In genomic region chrX:129597905-129598304, GRCh38 we compare ENCODE assay signal across 34 cellular contexts. TPM values are rescaled to one million over a fixed set of nuclear protein-coding genes. Genes with fewer than 3 reads are reported as not detected.
"Had no signal": no experiment of that assay in that cellular context is flagged by ENCODE, and none has a peak within 500 bp of the region (broad histone marks: within the 10 kb centered on the region; RNA-seq: fewer than 3 reads in every experiment).

No MANE protein-coding gene starts in this region.

- H3K27me3 ChIP-seq: adrenal gland, body of pancreas, brain microvascular endothelial cell had no signal

- H3K4me3 Mint-ChIP-seq: activated B cell treated with CpG ODN at 0.5 μM for 24 hours; activated CD4-positive, alpha-beta memory T cell treated with anti-CD3 and anti-CD28 coated beads for 36 hours; activated CD4-positive, alpha-beta T cell treated with anti-CD3 and anti-CD28 coated beads, Interleukin-2, amount 10 ng/mL, durations not matched to agents 24 days and 14 days; activated CD8-positive, alpha-beta T cell treated with anti-CD3 and anti-CD28 coated beads for 36 hours; activated naive CD4-positive, alpha-beta T cell treated with anti-CD3 and anti-CD28 coated beads for 36 hours; activated naive CD8-positive, alpha-beta T cell treated with anti-CD3 and anti-CD28 coated beads for 36 hours; activated T-cell treated with anti-CD3 and anti-CD28 coated beads, Interleukin-2, amount 50 U/mL, for 4 hours; activated T-cell treated with anti-CD3 and anti-CD28 coated beads, Interleukin-2, amount 50 U/mL, for 72 hours; activated T-helper 1 cell treated with anti-CD3 and anti-CD28 coated beads, Interleukin-12 subunit alpha, Interleukin-12 subunit beta, Interleukin-2, Interleukin-4 antibody, amounts not matched to agents 30 ng/mL and 10 ng/mL and 1 ng/mL, durations not matched to agents 14 hours and 24 hours and 36 hours; activated T-helper 17 cell treated with anti-CD3 and anti-CD28 coated beads, Interleukin-2, amount 50 U/mL, for 72 hours; T-helper 1 cell treated with Interleukin-12 subunit alpha and Interleukin-12 subunit beta and Interleukin-4 antibody, amounts not matched to agents 30 μg/mL and 1 μg/mL, for 36 hours; T-helper 2 cell treated with Interferon-gamma antibody and Interleukin-4, amounts not matched to agents 5 μg/mL and 100 μg/mL, for 36 hours had no signal

- H3K4me1 ChIP-seq: adrenal gland, body of pancreas, breast epithelium had no signal

- DNase-seq: activated B cell treated with CpG ODN at 0.5 μM for 24 hours; activated CD4-positive, alpha-beta memory T cell treated with anti-CD3 and anti-CD28 coated beads for 36 hours; activated CD4-positive, alpha-beta T cell treated with anti-CD3 and anti-CD28 coated beads for 4 hours; activated CD4-positive, alpha-beta T cell treated with anti-CD3 and anti-CD28 coated beads, Interleukin-2, amount 10 ng/mL, durations not matched to agents 24 days and 14 days; activated CD4-positive, alpha-beta T cell treated with anti-CD3 and anti-CD28 coated beads, Interleukin-2, amount 50 U/mL, for 1 hour; activated CD4-positive, alpha-beta T cell treated with anti-CD3 and anti-CD28 coated beads, Interleukin-2, amount 50 U/mL, for 4 hours; activated CD4-positive, CD25-positive, alpha-beta regulatory T cell treated with anti-CD3 and anti-CD28 coated beads, Interleukin-2, amount 50 U/mL, for 72 hours; activated CD8-positive, alpha-beta memory T cell treated with anti-CD3 and anti-CD28 coated beads, Interleukin-2, amount 50 U/mL, for 4 hours; activated CD8-positive, alpha-beta T cell treated with anti-CD3 and anti-CD28 coated beads for 36 hours; activated effector memory CD4-positive, alpha-beta T cell treated with anti-CD3 and anti-CD28 coated beads, Interleukin-2, amount 50 U/mL, for 16 hours; activated gamma-delta T cell treated with Interleukin-2 at 50 U/mL for 16 hours; activated naive CD4-positive, alpha-beta T cell; activated naive CD4-positive, alpha-beta T cell treated with anti-CD3 and anti-CD28 coated beads for 36 hours; activated naive CD4-positive, alpha-beta T cell treated with anti-CD3 and anti-CD28 coated beads, Interleukin-2, amount 50 U/mL, for 16 hours; activated naive CD8-positive, alpha-beta T cell treated with anti-CD3 and anti-CD28 coated beads for 36 hours; activated T-cell treated with anti-CD3 and anti-CD28 coated beads for 4 hours; activated T-cell treated with anti-CD3 and anti-CD28 coated beads, Interleukin-2, amount 50 U/mL, for 1 hour; activated T-cell treated with anti-CD3 and anti-CD28 coated beads, Interleukin-2, amount 50 U/mL, for 4 hours; activated T-cell treated with anti-CD3 and anti-CD28 coated beads, Interleukin-2, amount 50 U/mL, for 72 hours; adrenal gland; amniotic stem cell; aorta; body of pancreas; brain microvascular endothelial cell; central memory CD4-positive, alpha-beta T cell; T-helper 1 cell; T-helper 2 cell; T-helper 9 cell had no signal

- H3K27ac ChIP-seq: adrenal gland, body of pancreas, brain microvascular endothelial cell, breast epithelium had no signal

- H3K9me3 Mint-ChIP-seq: activated B cell treated with CpG ODN at 0.5 μM for 24 hours; activated CD4-positive, alpha-beta memory T cell treated with anti-CD3 and anti-CD28 coated beads for 36 hours; activated CD4-positive, alpha-beta T cell treated with anti-CD3 and anti-CD28 coated beads, Interleukin-2, amount 10 ng/mL, durations not matched to agents 24 days and 14 days; activated CD8-positive, alpha-beta T cell treated with anti-CD3 and anti-CD28 coated beads for 36 hours; activated naive CD4-positive, alpha-beta T cell treated with anti-CD3 and anti-CD28 coated beads for 36 hours; activated naive CD4-positive, alpha-beta T cell treated with anti-CD3 and anti-CD28 coated beads, Interleukin-2, amount 50 U/mL, for 72 hours; activated naive CD8-positive, alpha-beta T cell treated with anti-CD3 and anti-CD28 coated beads for 36 hours; activated T-cell treated with anti-CD3 and anti-CD28 coated beads, Interleukin-2, amount 50 U/mL, for 4 hours; activated T-cell treated with anti-CD3 and anti-CD28 coated beads, Interleukin-2, amount 50 U/mL, for 72 hours; activated T-helper 1 cell treated with anti-CD3 and anti-CD28 coated beads, Interleukin-12 subunit alpha, Interleukin-12 subunit beta, Interleukin-2, Interleukin-4 antibody, amounts not matched to agents 30 ng/mL and 10 ng/mL and 1 ng/mL, durations not matched to agents 14 hours and 24 hours and 36 hours; activated T-helper 17 cell treated with anti-CD3 and anti-CD28 coated beads, Interleukin-2, amount 50 U/mL, for 72 hours; T-helper 1 cell treated with Interleukin-12 subunit alpha and Interleukin-12 subunit beta and Interleukin-4 antibody, amounts not matched to agents 30 μg/mL and 1 μg/mL, for 36 hours; T-helper 2 cell treated with Interferon-gamma antibody and Interleukin-4, amounts not matched to agents 5 μg/mL and 100 μg/mL, for 36 hours had no signal

- H3K27me3 Mint-ChIP-seq: activated B cell treated with CpG ODN at 0.5 μM for 24 hours; activated CD4-positive, alpha-beta memory T cell treated with anti-CD3 and anti-CD28 coated beads for 36 hours; activated CD4-positive, alpha-beta T cell treated with anti-CD3 and anti-CD28 coated beads, Interleukin-2, amount 10 ng/mL, durations not matched to agents 24 days and 14 days; activated CD8-positive, alpha-beta T cell treated with anti-CD3 and anti-CD28 coated beads for 36 hours; activated naive CD8-positive, alpha-beta T cell treated with anti-CD3 and anti-CD28 coated beads for 36 hours; activated T-helper 17 cell treated with anti-CD3 and anti-CD28 coated beads, Interleukin-2, amount 50 U/mL, for 72 hours had no signal

- H3K27ac Mint-ChIP-seq: activated B cell treated with CpG ODN at 0.5 μM for 24 hours; activated CD4-positive, alpha-beta memory T cell treated with anti-CD3 and anti-CD28 coated beads for 36 hours; activated CD4-positive, alpha-beta T cell treated with anti-CD3 and anti-CD28 coated beads, Interleukin-2, amount 10 ng/mL, durations not matched to agents 24 days and 14 days; activated CD8-positive, alpha-beta T cell treated with anti-CD3 and anti-CD28 coated beads for 36 hours; activated naive CD4-positive, alpha-beta T cell treated with anti-CD3 and anti-CD28 coated beads for 36 hours; activated naive CD4-positive, alpha-beta T cell treated with anti-CD3 and anti-CD28 coated beads, Interleukin-2, amount 50 U/mL, for 72 hours; activated naive CD8-positive, alpha-beta T cell treated with anti-CD3 and anti-CD28 coated beads for 36 hours; activated T-cell treated with anti-CD3 and anti-CD28 coated beads, Interleukin-2, amount 50 U/mL, for 72 hours; activated T-helper 1 cell treated with anti-CD3 and anti-CD28 coated beads, Interleukin-12 subunit alpha, Interleukin-12 subunit beta, Interleukin-2, Interleukin-4 antibody, amounts not matched to agents 30 ng/mL and 10 ng/mL and 1 ng/mL, durations not matched to agents 14 hours and 24 hours and 36 hours; activated T-helper 17 cell treated with anti-CD3 and anti-CD28 coated beads, Interleukin-2, amount 50 U/mL, for 72 hours; T-helper 1 cell treated with Interleukin-12 subunit alpha and Interleukin-12 subunit beta and Interleukin-4 antibody, amounts not matched to agents 30 μg/mL and 1 μg/mL, for 36 hours; T-helper 2 cell treated with Interferon-gamma antibody and Interleukin-4, amounts not matched to agents 5 μg/mL and 100 μg/mL, for 36 hours had no signal

- H3K36me3 Mint-ChIP-seq: activated CD4-positive, alpha-beta memory T cell treated with anti-CD3 and anti-CD28 coated beads for 36 hours; activated naive CD4-positive, alpha-beta T cell treated with anti-CD3 and anti-CD28 coated beads, Interleukin-2, amount 50 U/mL, for 72 hours; activated naive CD8-positive, alpha-beta T cell treated with anti-CD3 and anti-CD28 coated beads for 36 hours had no signal

- H3K4me3 ChIP-seq: adrenal gland, body of pancreas, breast epithelium had no signal

- ATAC-seq: activated CD8-positive, alpha-beta T cell treated with anti-CD3 and anti-CD28 coated beads for 36 hours; activated naive CD4-positive, alpha-beta T cell treated with anti-CD3 and anti-CD28 coated beads, Interleukin-2, amount 50 U/mL, for 72 hours; activated T-cell treated with anti-CD3 and anti-CD28 coated beads, Interleukin-2, amount 50 U/mL, for 4 hours; activated T-cell treated with anti-CD3 and anti-CD28 coated beads, Interleukin-2, amount 50 U/mL, for 72 hours; activated T-helper 17 cell treated with anti-CD3 and anti-CD28 coated beads, Interleukin-2, amount 50 U/mL, for 72 hours; body of pancreas had no signal

- H3K4me1 Mint-ChIP-seq: activated B cell treated with CpG ODN at 0.5 μM for 24 hours; activated T-helper 17 cell treated with anti-CD3 and anti-CD28 coated beads, Interleukin-2, amount 50 U/mL, for 72 hours had no signal

- H3K36me3 ChIP-seq: adrenal gland, brain microvascular endothelial cell, breast epithelium had no signal

- H3K9me3 ChIP-seq: adrenal gland, body of pancreas, breast epithelium had no signal

RNA-seq across cellular contexts. Expression of gene APLN, which starts 56.9 kb away (rescaled TPM):
- total RNA-seq: activated B cell treated with CpG ODN at 0.5 μM for 24 hours, body of pancreas had no signal
